In the genomic region with DNA sequence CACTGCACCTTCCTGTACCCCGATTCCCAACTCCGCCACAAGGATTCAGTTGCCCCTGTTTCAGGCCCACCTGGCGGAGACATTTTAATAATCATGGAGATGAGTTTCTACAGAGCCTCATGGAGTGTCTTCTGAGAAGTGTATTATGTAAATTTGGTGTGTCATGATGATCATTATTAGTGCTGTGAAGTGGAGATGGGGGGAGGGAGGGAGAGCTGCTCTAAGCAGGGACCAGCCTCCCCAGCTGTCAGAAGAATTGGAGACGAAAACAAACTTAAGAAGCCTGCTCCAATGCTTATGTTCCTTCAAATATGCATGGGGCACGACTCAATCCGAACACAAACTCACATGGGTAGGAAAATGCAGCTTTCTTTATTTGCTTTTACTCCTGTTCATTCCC, we compare ENCODE assay signal across 25 cellular contexts.
"Had no signal": no experiment of that assay in that cellular context is flagged by ENCODE, and none has a peak within 500 bp of the region (broad histone marks: within the 10 kb centered on the region; RNA-seq: fewer than 3 reads in every experiment).

No MANE protein-coding gene starts in this region.

- ATAC-seq: foreskin keratinocyte; gastroesophageal sphincter; heart right ventricle; left cardiac atrium; left lung; mucosa of descending colon; natural killer cell treated with Interleukin-12 subunit alpha and Interleukin-12 subunit beta and Interleukin-15 and Interleukin-18, amount 100 ng/mL, for 72 hours; right cardiac atrium; stimulated activated naive B cell treated with anti-CD40 and anti-IgM and Interleukin-4, amounts not matched to agents 10 μg/mL and 1 μg/mL and 100 μg/mL, for 72 hours; stimulated activated naive CD8-positive, alpha-beta T cell treated with anti-CD3 and anti-CD28 coated beads, Interleukin-15, amount 100 ng/mL, for 72 hours; upper lobe of right lung had no signal

- H3K9me3 ChIP-seq: colonic mucosa, mucosa of descending colon, prostate gland, suprapubic skin, uterus had no signal

- H3K36me3 ChIP-seq: colonic mucosa, esophagus muscularis mucosa, gastroesophageal sphincter, heart right ventricle, left lung, prostate gland, suprapubic skin, transverse colon, upper lobe of right lung, uterus had no signal

- DNase-seq: colonic mucosa; effector CD8-positive, alpha-beta T cell; foreskin keratinocyte; heart right ventricle; hippocampal formation; left cardiac atrium; left lung; mesenchymal stem cell; mucosa of descending colon; naive B cell; right cardiac atrium; stimulated activated CD4-positive, alpha-beta T cell treated with anti-CD3 and anti-CD28 coated beads, Interleukin-15, amount 100 ng/mL, for 24 hours; stimulated activated CD4-positive, alpha-beta T cell treated with anti-CD3 and anti-CD28 coated beads, Interleukin-2, amount 100 ng/mL, for 48 hours; stimulated activated naive B cell treated with anti-CD40 and anti-IgM and Interleukin-4, amounts not matched to agents 10 μg/mL and 1 μg/mL and 100 μg/mL, for 72 hours; stimulated activated naive CD8-positive, alpha-beta T cell treated with anti-CD3 and anti-CD28 coated beads, Interleukin-15, amount 100 ng/mL, for 72 hours; transverse colon; upper lobe of right lung; uterus had no signal

- H3K4me1 ChIP-seq: colonic mucosa, esophagus muscularis mucosa, foreskin keratinocyte, gastroesophageal sphincter, heart right ventricle, left lung, parathyroid adenoma, prostate gland, suprapubic skin, transverse colon, upper lobe of right lung, uterus had no signal

- H3K27me3 ChIP-seq: colonic mucosa, esophagus muscularis mucosa, foreskin keratinocyte, gastroesophageal sphincter, heart right ventricle, left lung, suprapubic skin, transverse colon, upper lobe of right lung, uterus had no signal

- H3K27ac ChIP-seq: colonic mucosa, esophagus muscularis mucosa, foreskin keratinocyte, gastroesophageal sphincter, heart right ventricle, left lung, parathyroid adenoma, prostate gland, skin epidermis, suprapubic skin, transverse colon, upper lobe of right lung, uterus had no signal

- H3K4me3 ChIP-seq: colonic mucosa, esophagus muscularis mucosa, gastroesophageal sphincter, heart right ventricle, left lung, mucosa of descending colon, prostate gland, skin epidermis, suprapubic skin, transverse colon, upper lobe of right lung, uterus had no signal
